ENCODE assay signal across 11 cellular contexts in the genomic region with DNA sequence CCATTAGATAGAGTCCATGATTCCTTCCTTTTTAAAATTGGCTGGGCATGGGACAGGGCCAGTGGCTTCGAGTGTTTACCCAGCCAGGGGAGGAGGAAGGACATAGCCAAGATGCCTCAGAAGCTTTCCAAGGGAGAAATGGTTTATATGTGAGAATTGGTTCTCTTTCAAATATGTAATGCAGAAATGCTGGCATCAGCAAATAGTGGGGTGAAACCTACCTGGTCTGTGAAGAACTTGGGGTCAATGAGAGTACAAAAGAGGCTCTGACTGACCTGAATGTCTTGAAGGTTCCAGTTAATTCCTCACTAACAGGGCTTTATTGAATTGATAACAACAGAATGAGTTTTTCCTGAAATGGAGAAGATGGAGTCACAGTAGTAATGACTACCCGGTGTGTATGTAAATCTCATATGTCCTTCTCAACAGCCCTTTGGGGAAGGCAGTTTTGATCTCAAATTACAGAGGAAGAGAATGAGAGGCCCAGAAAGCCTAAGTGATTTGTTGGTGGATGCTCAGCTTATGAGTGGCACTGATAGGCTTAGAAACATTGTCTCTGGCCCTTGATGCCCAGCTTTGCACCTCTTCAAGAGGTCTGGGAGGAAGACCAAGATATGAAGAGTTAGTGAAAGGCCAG. TPM values are rescaled to one million over a fixed set of nuclear protein-coding genes. Genes with fewer than 3 reads are reported as not detected.
DNase-seq lines count a peak whose midpoint lies in the region; ATAC-seq, FAIRE-seq and TF ChIP-seq lines count a peak whose summit lies in the region.
"Had no signal": no experiment of that assay in that cellular context is flagged by ENCODE, and none has a peak within 500 bp of the region (broad histone marks: within the 10 kb centered on the region; RNA-seq: fewer than 3 reads in every experiment).

No MANE protein-coding gene starts in this region.

- ATAC-seq in natural killer cell = no peak
- no peak for ATAC-seq in GM19397 (IDR thresholded peaks at IDR 0.05; ENCODE audit: unreplicated experiment)

- H3K9me3 Mint-ChIP-seq in astrocyte (ENCODE audit: unreplicated experiment) (peaks cover 3% of the 10 kb centered on the region), natural killer cell (no peaks in the 10 kb centered on the region)

- H3K36me3 Mint-ChIP-seq in astrocyte (ENCODE audit: low read depth, unreplicated experiment) = peaks cover 15% of the 10 kb centered on the region
- H3K36me3 Mint-ChIP-seq in natural killer cell = no peaks in the 10 kb centered on the region

- no peaks in the 10 kb centered on the region for H3K27me3 Mint-ChIP-seq in astrocyte (ENCODE audit: low read depth, unreplicated experiment)
- H3K27me3 Mint-ChIP-seq in natural killer cell (ENCODE audit: low read depth in 2 of 2) = peaks cover 33 to 34% of the 10 kb centered on the region in 2 donors

- intact Hi-C loops in natural killer cell (cut with micrococcal nuclease) = no loop called here

- H2AFZ ChIP-seq in Loucy (ENCODE audit: low read length) (no peak overlapping the region), astrocyte (ENCODE audit: low read depth, low read length) (no peak overlapping the region)

- H3K27ac Mint-ChIP-seq in astrocyte (ENCODE audit: unreplicated experiment) (peak overlapping the region; percentile 95), natural killer cell (peak overlapping the region; percentile 84 to 96)

- H3K36me3 ChIP-seq in Loucy (ENCODE audit: insufficient read depth, low read length) (peaks cover 9% of the 10 kb centered on the region; the same call in 1 of the 2 replicates), astrocyte (ENCODE audit: insufficient read depth, low read length) (no peaks in the 10 kb centered on the region)

- H3K4me1 Mint-ChIP-seq in astrocyte (ENCODE audit: low read depth, unreplicated experiment) = peaks cover 43% of the 10 kb centered on the region
- peaks cover 21 to 39% of the 10 kb centered on the region in 2 donors for H3K4me1 Mint-ChIP-seq in natural killer cell

- H3K27ac ChIP-seq in astrocyte (ENCODE audit: low read depth, low read length) = no peak overlapping the region
- H3K27ac ChIP-seq: 22Rv1 had no signal

- peak overlapping the region; percentile 94 for H3K4me3 ChIP-seq in Loucy (ENCODE audit: low read length, poor library complexity, severe bottlenecking)
- peak overlapping the region; percentile 30 for H3K4me3 ChIP-seq in astrocyte (ENCODE audit: insufficient read depth, low read depth, low read length)

- H3K27me3 ChIP-seq in Loucy (ENCODE audit: insufficient read depth, low read length, poor library complexity, severe bottlenecking) = no peaks in the 10 kb centered on the region
- peaks cover 29% of the 10 kb centered on the region for H3K27me3 ChIP-seq in astrocyte (ENCODE audit: insufficient read depth, low read length)

- DNase-seq in DMS53 (lab: John Stamatoyannopoulos, UW) = peak; percentile 74
- no peak for DNase-seq in DMS53 treated with DMSO at 0.1 percent for 48 hours (lab: John Stamatoyannopoulos, UW; ENCODE audit: unreplicated experiment)
- no peak for DNase-seq in astrocyte (ENCODE audit: low read depth)
- DNase-seq in natural killer cell = no peak
- DNase-seq in NCI-H1694 (lab: John Stamatoyannopoulos, UW) = no peak
- DNase-seq in COR-L47 (lab: John Stamatoyannopoulos, UW) = no peak
- DNase-seq: GOT3 had no signal

- no peaks in the 10 kb centered on the region for H3K9me2 ChIP-seq in Loucy (replicated peaks; ENCODE audit: low read depth, low read length)

- no peak for FAIRE-seq in astrocyte (lab: Jason Lieb, UNC)
- FAIRE-seq: G401.6 had no signal

- H3F3A ChIP-seq in Loucy (ENCODE audit: low read depth) = no peaks in the 10 kb centered on the region

- TF ChIP-seq CTCF in Loucy (conservative IDR thresholded peaks at IDR 0.05; ENCODE audit: low read length) = no peak
- TF ChIP-seq CTCF in astrocyte (IDR thresholded peaks at IDR 0.05; ENCODE audit: insufficient read depth, low read depth, low read length) = no peak
- TF ChIP-seq CTCF in natural killer cell (IDR thresholded peaks at IDR 0.05) = no peak

- H3K4me1 ChIP-seq in Loucy (ENCODE audit: insufficient read depth, low read length, poor library complexity, severe bottlenecking) = peaks cover 54% of the 10 kb centered on the region
- H3K4me1 ChIP-seq in astrocyte (ENCODE audit: insufficient read depth, low read length) = peaks cover 15% of the 10 kb centered on the region

- H3K79me2 ChIP-seq in Loucy (ENCODE audit: insufficient read depth, low read length) (peaks cover 52% of the 10 kb centered on the region), astrocyte (ENCODE audit: insufficient read depth, low read length) (peaks cover 16% of the 10 kb centered on the region)

- H3K9me3 ChIP-seq in Loucy (ENCODE audit: insufficient read depth, low read depth, low read length) (no peaks in the 10 kb centered on the region), astrocyte (ENCODE audit: insufficient read depth, low read depth, low read length) (no peaks in the 10 kb centered on the region)

- peak overlapping the region; percentile 96 for H3K4me3 Mint-ChIP-seq in astrocyte (ENCODE audit: unreplicated experiment)
- H3K4me3 Mint-ChIP-seq in natural killer cell = peak overlapping the region; percentile 76

- H3K9ac ChIP-seq in Loucy (ENCODE audit: low read depth, low read length, poor library complexity, severe bottlenecking) = peak overlapping the region; percentile 12
- H3K9ac ChIP-seq in astrocyte (ENCODE audit: low read length) = peak overlapping the region; percentile 96

- H4K20me1 ChIP-seq in Loucy (ENCODE audit: insufficient read depth, low read length, poor library complexity, severe bottlenecking) (peaks cover 22% of the 10 kb centered on the region), astrocyte (ENCODE audit: insufficient read depth, low read length) (peaks cover 44% of the 10 kb centered on the region)

- peak overlapping the region; percentile 98 for H3K4me2 ChIP-seq in Loucy (ENCODE audit: low read depth, low read length, poor library complexity, severe bottlenecking)
- H3K4me2 ChIP-seq in astrocyte (ENCODE audit: low read length) = peak overlapping the region; percentile 96

RNA-seq across cellular contexts. Expression of a gene that starts 2.6 kb away (rescaled TPM):
- total RNA-seq in astrocyte (72.5 and 87.6 TPM in 2 replicates), natural killer cell (100 to 1,000 TPM in 1 of 3 donors, 10 to 100 TPM in 2; 62.2 to 135 (median 78.5) TPM)
